ENCODE assay signal across 18 cellular contexts in the genomic region with DNA sequence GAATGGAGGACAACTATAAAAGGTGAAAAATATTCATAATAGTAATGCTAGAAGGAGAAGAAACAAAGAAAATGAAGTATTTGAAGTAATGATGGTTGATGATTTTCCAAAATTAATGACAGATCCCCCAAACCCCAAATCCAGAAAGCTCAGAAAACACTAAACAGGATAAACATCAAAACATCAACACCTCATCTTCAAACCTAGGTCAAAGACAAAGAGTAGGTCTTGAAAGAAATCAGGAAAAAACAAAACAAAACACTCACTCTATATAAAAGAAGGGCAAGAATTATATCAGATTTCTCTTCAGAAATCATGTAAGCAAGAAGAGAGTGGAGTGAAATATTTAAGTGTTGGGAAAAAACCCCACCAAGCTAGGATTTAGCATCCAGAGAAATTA.
"Had no signal": no experiment of that assay in that cellular context is flagged by ENCODE, and none has a peak within 500 bp of the region (broad histone marks: within the 10 kb centered on the region; RNA-seq: fewer than 3 reads in every experiment).

No MANE protein-coding gene starts in this region.

- DNase-seq: activated CD4-positive, alpha-beta T cell treated with anti-CD3 and anti-CD28 coated beads for 4 hours; activated CD8-positive, alpha-beta memory T cell treated with anti-CD3 and anti-CD28 coated beads, Interleukin-2, amount 50 U/mL, for 4 hours; activated CD8-positive, alpha-beta T cell treated with anti-CD3 and anti-CD28 coated beads for 36 hours; amygdala; body of pancreas; caudate nucleus; cortex of kidney; effector CD8-positive, alpha-beta T cell; head of caudate nucleus; retina; stimulated activated CD4-positive, alpha-beta T cell treated with anti-CD3 and anti-CD28 coated beads, Interleukin-2, amount 100 ng/mL, for 48 hours; stimulated activated naive CD4-positive, alpha-beta T cell treated with Interleukin-2 at 50 U/mL for 16 hours; substantia nigra; T-helper 2 cell; transverse colon had no signal

- H3K27ac ChIP-seq: body of pancreas, transverse colon had no signal

- H3K27ac Mint-ChIP-seq: activated CD8-positive, alpha-beta T cell treated with anti-CD3 and anti-CD28 coated beads for 36 hours had no signal

- H3K4me3 ChIP-seq: body of pancreas, transverse colon had no signal

- H3K4me3 Mint-ChIP-seq: activated CD8-positive, alpha-beta T cell treated with anti-CD3 and anti-CD28 coated beads for 36 hours had no signal

- FAIRE-seq: frontal cortex had no signal

- H3K36me3 ChIP-seq: transverse colon had no signal

- ATAC-seq: activated CD8-positive, alpha-beta T cell treated with anti-CD3 and anti-CD28 coated beads for 36 hours; activated naive CD4-positive, alpha-beta T cell treated with anti-CD3 and anti-CD28 coated beads, Interleukin-2, amount 50 U/mL, for 72 hours; body of pancreas; SK-N-SH treated with all-trans-retinoic acid at 6 μM for 48 hours had no signal

- H3K9me3 ChIP-seq: body of pancreas had no signal

- H3K27me3 Mint-ChIP-seq: activated CD8-positive, alpha-beta T cell treated with anti-CD3 and anti-CD28 coated beads for 36 hours had no signal

- H3K27me3 ChIP-seq: body of pancreas, transverse colon had no signal
